2 cellular contexts compared by ENCODE assay signal in the genomic region with DNA sequence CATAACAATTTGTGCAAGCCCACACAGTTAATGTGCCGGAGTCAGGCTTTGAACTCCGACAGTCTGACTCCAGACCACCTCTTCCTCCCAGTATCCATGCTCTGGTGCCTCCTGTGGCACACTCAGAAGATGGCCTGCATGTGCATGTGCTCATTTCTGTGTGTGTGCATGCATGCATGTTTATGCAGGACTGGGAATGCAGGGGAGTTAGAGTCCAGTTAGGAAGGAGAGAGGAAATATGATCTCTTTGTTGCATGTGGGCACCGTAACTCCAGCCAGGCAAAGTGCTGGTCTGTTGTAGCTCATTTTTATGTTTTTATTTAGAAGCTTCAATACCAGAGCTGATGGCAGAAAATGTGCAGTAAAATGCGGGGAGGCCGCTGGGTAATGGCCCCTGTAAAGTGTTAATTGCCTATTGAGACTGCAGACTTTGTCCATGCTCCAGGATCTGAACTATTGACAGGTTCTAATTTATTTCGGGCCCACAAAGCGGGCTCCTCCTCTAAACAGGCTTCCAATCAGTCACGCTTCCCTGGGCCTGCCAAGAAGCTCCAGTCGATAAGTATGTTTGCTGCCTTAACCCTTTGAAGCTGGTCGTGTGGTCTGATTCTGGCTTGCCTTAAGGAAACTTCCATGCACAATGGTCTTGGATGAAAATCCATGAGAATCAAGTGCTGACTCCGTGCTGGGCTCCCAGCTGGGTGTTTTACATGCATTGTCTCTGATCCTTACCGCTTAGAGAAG.
TF ChIP-seq lines count a peak whose summit lies in the region.

No MANE protein-coding gene starts in this region.

TF ChIP-seq in GM23338, 12 proteins besides CTCF, POLR2A, EP300 and RAD21 (continues in another document):
- TF ChIP-seq, protein P1, sequence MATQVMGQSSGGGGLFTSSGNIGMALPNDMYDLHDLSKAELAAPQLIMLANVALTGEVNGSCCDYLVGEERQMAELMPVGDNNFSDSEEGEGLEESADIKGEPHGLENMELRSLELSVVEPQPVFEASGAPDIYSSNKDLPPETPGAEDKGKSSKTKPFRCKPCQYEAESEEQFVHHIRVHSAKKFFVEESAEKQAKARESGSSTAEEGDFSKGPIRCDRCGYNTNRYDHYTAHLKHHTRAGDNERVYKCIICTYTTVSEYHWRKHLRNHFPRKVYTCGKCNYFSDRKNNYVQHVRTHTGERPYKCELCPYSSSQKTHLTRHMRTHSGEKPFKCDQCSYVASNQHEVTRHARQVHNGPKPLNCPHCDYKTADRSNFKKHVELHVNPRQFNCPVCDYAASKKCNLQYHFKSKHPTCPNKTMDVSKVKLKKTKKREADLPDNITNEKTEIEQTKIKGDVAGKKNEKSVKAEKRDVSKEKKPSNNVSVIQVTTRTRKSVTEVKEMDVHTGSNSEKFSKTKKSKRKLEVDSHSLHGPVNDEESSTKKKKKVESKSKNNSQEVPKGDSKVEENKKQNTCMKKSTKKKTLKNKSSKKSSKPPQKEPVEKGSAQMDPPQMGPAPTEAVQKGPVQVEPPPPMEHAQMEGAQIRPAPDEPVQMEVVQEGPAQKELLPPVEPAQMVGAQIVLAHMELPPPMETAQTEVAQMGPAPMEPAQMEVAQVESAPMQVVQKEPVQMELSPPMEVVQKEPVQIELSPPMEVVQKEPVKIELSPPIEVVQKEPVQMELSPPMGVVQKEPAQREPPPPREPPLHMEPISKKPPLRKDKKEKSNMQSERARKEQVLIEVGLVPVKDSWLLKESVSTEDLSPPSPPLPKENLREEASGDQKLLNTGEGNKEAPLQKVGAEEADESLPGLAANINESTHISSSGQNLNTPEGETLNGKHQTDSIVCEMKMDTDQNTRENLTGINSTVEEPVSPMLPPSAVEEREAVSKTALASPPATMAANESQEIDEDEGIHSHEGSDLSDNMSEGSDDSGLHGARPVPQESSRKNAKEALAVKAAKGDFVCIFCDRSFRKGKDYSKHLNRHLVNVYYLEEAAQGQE (IDR thresholded peaks at IDR 0.05; ENCODE audit: unreplicated experiment) = no peak
- TF ChIP-seq CREB1 (CRISPR knock-in tag; IDR thresholded peaks at IDR 0.05; ENCODE audit: low read depth) (no peak), NANOG (IDR thresholded peaks at IDR 0.05; ENCODE audit: borderline replicate concordance) (no peak), EZH2 (IDR thresholded peaks at IDR 0.05; ENCODE audit: low read depth, unreplicated experiment) (no peak), POLR2AphosphoS5 (IDR thresholded peaks at IDR 0.05; ENCODE audit: low read depth) (no peak), ZNF114 (CRISPR knock-in tag; IDR thresholded peaks at IDR 0.05) (no peak), ZNF331 (CRISPR knock-in tag; IDR thresholded peaks at IDR 0.05; ENCODE audit: low read depth) (no peak), EZH2phosphoT487 (IDR thresholded peaks at IDR 0.05; ENCODE audit: unreplicated experiment) (no peak), JUNB (IDR thresholded peaks at IDR 0.05; ENCODE audit: unreplicated experiment) (no peak), STAT1 (IDR thresholded peaks at IDR 0.05; ENCODE audit: unreplicated experiment) (no peak)
- TF ChIP-seq, protein P2, sequence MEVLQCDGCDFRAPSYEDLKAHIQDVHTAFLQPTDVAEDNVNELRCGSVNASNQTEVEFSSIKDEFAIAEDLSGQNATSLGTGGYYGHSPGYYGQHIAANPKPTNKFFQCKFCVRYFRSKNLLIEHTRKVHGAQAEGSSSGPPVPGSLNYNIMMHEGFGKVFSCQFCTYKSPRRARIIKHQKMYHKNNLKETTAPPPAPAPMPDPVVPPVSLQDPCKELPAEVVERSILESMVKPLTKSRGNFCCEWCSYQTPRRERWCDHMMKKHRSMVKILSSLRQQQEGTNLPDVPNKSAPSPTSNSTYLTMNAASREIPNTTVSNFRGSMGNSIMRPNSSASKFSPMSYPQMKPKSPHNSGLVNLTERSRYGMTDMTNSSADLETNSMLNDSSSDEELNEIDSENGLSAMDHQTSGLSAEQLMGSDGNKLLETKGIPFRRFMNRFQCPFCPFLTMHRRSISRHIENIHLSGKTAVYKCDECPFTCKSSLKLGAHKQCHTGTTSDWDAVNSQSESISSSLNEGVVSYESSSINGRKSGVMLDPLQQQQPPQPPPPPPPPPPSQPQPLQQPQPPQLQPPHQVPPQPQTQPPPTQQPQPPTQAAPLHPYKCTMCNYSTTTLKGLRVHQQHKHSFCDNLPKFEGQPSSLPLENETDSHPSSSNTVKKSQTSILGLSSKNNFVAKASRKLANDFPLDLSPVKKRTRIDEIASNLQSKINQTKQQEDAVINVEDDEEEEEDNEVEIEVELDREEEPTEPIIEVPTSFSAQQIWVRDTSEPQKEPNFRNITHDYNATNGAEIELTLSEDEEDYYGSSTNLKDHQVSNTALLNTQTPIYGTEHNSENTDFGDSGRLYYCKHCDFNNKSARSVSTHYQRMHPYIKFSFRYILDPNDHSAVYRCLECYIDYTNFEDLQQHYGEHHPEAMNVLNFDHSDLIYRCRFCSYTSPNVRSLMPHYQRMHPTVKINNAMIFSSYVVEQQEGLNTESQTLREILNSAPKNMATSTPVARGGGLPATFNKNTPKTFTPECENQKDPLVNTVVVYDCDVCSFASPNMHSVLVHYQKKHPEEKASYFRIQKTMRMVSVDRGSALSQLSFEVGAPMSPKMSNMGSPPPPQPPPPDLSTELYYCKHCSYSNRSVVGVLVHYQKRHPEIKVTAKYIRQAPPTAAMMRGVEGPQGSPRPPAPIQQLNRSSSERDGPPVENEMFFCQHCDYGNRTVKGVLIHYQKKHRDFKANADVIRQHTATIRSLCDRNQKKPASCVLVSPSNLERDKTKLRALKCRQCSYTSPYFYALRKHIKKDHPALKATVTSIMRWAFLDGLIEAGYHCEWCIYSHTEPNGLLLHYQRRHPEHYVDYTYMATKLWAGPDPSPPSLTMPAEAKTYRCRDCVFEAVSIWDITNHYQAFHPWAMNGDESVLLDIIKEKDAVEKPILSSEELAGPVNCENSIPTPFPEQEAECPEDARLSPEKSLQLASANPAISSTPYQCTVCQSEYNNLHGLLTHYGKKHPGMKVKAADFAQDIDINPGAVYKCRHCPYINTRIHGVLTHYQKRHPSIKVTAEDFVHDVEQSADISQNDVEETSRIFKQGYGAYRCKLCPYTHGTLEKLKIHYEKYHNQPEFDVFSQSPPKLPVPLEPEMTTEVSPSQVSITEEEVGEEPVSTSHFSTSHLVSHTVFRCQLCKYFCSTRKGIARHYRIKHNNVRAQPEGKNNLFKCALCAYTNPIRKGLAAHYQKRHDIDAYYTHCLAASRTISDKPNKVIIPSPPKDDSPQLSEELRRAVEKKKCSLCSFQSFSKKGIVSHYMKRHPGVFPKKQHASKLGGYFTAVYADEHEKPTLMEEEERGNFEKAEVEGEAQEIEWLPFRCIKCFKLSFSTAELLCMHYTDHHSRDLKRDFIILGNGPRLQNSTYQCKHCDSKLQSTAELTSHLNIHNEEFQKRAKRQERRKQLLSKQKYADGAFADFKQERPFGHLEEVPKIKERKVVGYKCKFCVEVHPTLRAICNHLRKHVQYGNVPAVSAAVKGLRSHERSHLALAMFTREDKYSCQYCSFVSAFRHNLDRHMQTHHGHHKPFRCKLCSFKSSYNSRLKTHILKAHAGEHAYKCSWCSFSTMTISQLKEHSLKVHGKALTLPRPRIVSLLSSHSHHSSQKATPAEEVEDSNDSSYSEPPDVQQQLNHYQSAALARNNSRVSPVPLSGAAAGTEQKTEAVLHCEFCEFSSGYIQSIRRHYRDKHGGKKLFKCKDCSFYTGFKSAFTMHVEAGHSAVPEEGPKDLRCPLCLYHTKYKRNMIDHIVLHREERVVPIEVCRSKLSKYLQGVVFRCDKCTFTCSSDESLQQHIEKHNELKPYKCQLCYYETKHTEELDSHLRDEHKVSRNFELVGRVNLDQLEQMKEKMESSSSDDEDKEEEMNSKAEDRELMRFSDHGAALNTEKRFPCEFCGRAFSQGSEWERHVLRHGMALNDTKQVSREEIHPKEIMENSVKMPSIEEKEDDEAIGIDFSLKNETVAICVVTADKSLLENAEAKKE (CRISPR knock-in tag; IDR thresholded peaks at IDR 0.05) = no peak

TF ChIP-seq in H1, 55 proteins besides CTCF, POLR2A, EP300 and RAD21 (continues in another document):
- TF ChIP-seq SIX5 (IDR thresholded peaks at IDR 0.05; ENCODE audit: low read depth, low read length) (no peak), CEBPB (IDR thresholded peaks at IDR 0.05; ENCODE audit: low read depth, low read length) (no peak), PHF8 (conservative IDR thresholded peaks at IDR 0.05; ENCODE audit: low read depth, low read length) (no peak), SUZ12 (IDR thresholded peaks at IDR 0.05; ENCODE audit: low read length) (no peak), POU5F1 (IDR thresholded peaks at IDR 0.05; ENCODE audit: low read depth, low read length) (no peak), HDAC6 (IDR thresholded peaks at IDR 0.05; ENCODE audit: low read depth, low read length) (no peak), NRF1 (IDR thresholded peaks at IDR 0.05; ENCODE audit: low read depth, low read length) (no peak), CREB1 (IDR thresholded peaks at IDR 0.05) (no peak), RFX5 (IDR thresholded peaks at IDR 0.05; ENCODE audit: borderline replicate concordance, low read depth, low read length) (no peak), TAF1 (IDR thresholded peaks at IDR 0.05; ENCODE audit: low read depth, low read length) (no peak), FOSL1 (IDR thresholded peaks at IDR 0.05; ENCODE audit: insufficient read depth, low read depth, low read length) (no peak)
- TF ChIP-seq, protein P3, sequence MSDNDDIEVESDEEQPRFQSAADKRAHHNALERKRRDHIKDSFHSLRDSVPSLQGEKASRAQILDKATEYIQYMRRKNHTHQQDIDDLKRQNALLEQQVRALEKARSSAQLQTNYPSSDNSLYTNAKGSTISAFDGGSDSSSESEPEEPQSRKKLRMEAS (IDR thresholded peaks at IDR 0.05) = no peak
- TF ChIP-seq, protein P4, sequence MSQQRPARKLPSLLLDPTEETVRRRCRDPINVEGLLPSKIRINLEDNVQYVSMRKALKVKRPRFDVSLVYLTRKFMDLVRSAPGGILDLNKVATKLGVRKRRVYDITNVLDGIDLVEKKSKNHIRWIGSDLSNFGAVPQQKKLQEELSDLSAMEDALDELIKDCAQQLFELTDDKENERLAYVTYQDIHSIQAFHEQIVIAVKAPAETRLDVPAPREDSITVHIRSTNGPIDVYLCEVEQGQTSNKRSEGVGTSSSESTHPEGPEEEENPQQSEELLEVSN (IDR thresholded peaks at IDR 0.05) = no peak
- TF ChIP-seq, protein P5, sequence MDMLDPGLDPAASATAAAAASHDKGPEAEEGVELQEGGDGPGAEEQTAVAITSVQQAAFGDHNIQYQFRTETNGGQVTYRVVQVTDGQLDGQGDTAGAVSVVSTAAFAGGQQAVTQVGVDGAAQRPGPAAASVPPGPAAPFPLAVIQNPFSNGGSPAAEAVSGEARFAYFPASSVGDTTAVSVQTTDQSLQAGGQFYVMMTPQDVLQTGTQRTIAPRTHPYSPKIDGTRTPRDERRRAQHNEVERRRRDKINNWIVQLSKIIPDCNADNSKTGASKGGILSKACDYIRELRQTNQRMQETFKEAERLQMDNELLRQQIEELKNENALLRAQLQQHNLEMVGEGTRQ (IDR thresholded peaks at IDR 0.05; ENCODE audit: low read length) = no peak
- TF ChIP-seq, protein P6, sequence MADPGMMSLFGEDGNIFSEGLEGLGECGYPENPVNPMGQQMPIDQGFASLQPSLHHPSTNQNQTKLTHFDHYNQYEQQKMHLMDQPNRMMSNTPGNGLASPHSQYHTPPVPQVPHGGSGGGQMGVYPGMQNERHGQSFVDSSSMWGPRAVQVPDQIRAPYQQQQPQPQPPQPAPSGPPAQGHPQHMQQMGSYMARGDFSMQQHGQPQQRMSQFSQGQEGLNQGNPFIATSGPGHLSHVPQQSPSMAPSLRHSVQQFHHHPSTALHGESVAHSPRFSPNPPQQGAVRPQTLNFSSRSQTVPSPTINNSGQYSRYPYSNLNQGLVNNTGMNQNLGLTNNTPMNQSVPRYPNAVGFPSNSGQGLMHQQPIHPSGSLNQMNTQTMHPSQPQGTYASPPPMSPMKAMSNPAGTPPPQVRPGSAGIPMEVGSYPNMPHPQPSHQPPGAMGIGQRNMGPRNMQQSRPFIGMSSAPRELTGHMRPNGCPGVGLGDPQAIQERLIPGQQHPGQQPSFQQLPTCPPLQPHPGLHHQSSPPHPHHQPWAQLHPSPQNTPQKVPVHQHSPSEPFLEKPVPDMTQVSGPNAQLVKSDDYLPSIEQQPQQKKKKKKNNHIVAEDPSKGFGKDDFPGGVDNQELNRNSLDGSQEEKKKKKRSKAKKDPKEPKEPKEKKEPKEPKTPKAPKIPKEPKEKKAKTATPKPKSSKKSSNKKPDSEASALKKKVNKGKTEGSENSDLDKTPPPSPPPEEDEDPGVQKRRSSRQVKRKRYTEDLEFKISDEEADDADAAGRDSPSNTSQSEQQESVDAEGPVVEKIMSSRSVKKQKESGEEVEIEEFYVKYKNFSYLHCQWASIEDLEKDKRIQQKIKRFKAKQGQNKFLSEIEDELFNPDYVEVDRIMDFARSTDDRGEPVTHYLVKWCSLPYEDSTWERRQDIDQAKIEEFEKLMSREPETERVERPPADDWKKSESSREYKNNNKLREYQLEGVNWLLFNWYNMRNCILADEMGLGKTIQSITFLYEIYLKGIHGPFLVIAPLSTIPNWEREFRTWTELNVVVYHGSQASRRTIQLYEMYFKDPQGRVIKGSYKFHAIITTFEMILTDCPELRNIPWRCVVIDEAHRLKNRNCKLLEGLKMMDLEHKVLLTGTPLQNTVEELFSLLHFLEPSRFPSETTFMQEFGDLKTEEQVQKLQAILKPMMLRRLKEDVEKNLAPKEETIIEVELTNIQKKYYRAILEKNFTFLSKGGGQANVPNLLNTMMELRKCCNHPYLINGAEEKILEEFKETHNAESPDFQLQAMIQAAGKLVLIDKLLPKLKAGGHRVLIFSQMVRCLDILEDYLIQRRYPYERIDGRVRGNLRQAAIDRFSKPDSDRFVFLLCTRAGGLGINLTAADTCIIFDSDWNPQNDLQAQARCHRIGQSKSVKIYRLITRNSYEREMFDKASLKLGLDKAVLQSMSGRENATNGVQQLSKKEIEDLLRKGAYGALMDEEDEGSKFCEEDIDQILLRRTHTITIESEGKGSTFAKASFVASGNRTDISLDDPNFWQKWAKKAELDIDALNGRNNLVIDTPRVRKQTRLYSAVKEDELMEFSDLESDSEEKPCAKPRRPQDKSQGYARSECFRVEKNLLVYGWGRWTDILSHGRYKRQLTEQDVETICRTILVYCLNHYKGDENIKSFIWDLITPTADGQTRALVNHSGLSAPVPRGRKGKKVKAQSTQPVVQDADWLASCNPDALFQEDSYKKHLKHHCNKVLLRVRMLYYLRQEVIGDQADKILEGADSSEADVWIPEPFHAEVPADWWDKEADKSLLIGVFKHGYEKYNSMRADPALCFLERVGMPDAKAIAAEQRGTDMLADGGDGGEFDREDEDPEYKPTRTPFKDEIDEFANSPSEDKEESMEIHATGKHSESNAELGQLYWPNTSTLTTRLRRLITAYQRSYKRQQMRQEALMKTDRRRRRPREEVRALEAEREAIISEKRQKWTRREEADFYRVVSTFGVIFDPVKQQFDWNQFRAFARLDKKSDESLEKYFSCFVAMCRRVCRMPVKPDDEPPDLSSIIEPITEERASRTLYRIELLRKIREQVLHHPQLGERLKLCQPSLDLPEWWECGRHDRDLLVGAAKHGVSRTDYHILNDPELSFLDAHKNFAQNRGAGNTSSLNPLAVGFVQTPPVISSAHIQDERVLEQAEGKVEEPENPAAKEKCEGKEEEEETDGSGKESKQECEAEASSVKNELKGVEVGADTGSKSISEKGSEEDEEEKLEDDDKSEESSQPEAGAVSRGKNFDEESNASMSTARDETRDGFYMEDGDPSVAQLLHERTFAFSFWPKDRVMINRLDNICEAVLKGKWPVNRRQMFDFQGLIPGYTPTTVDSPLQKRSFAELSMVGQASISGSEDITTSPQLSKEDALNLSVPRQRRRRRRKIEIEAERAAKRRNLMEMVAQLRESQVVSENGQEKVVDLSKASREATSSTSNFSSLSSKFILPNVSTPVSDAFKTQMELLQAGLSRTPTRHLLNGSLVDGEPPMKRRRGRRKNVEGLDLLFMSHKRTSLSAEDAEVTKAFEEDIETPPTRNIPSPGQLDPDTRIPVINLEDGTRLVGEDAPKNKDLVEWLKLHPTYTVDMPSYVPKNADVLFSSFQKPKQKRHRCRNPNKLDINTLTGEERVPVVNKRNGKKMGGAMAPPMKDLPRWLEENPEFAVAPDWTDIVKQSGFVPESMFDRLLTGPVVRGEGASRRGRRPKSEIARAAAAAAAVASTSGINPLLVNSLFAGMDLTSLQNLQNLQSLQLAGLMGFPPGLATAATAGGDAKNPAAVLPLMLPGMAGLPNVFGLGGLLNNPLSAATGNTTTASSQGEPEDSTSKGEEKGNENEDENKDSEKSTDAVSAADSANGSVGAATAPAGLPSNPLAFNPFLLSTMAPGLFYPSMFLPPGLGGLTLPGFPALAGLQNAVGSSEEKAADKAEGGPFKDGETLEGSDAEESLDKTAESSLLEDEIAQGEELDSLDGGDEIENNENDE (IDR thresholded peaks at IDR 0.05; ENCODE audit: insufficient replicate concordance, low read length) = no peak
